In genomic region chr7:57344957-57345356, GRCh38 we compare ENCODE assay signal across 23 cellular contexts.
"Had no signal": no experiment of that assay in that cellular context is flagged by ENCODE, and none has a peak within 500 bp of the region (broad histone marks: within the 10 kb centered on the region; RNA-seq: fewer than 3 reads in every experiment).

No MANE protein-coding gene starts in this region.

- ATAC-seq: left colon; left lung; lower lobe of right lung; naive thymus-derived CD8-positive, alpha-beta T cell; pancreas; sciatic nerve; stimulated activated effector memory CD8-positive, alpha-beta T cell treated with anti-CD3 and anti-CD28 coated beads, Interleukin-12 subunit alpha, Interleukin-12 subunit beta, amount 100 ng/mL, for 72 hours; upper lobe of right lung had no signal

- H3K4me3 ChIP-seq: left lung, lower lobe of right lung, pancreas, prostate gland, spleen, suprapubic skin, thoracic aorta, tibial artery, upper lobe of right lung had no signal

- H3K9me3 ChIP-seq: lower lobe of right lung, pancreas, prostate gland, thoracic aorta had no signal

- H3K36me3 ChIP-seq: left lung, lower lobe of right lung, pancreas, prostate gland, spleen, suprapubic skin, thoracic aorta, tibial artery, upper lobe of right lung had no signal

- DNase-seq: hippocampal formation; kidney glomerular epithelial cell; left colon; left lung; lower lobe of right lung; mammary epithelial cell; mesenchymal stem cell; naive thymus-derived CD8-positive, alpha-beta T cell; nucleus accumbens; pancreas; posterior cingulate gyrus; small intestine; spleen; stimulated activated CD4-positive, alpha-beta T cell treated with anti-CD3 and anti-CD28 coated beads, Interleukin-4, amount 100 ng/mL, for 24 hours; stimulated activated naive CD4-positive, alpha-beta T cell; tibial artery; trophoblast cell; upper lobe of right lung had no signal

- H3K27me3 ChIP-seq: left lung, pancreas, spleen, suprapubic skin, tibial artery, upper lobe of right lung had no signal

- H3K27ac ChIP-seq: left lung, lower lobe of right lung, pancreas, prostate gland, spleen, suprapubic skin, thoracic aorta, tibial artery, upper lobe of right lung had no signal

- H3K4me1 ChIP-seq: left lung, lower lobe of right lung, pancreas, prostate gland, spleen, suprapubic skin, tibial artery, upper lobe of right lung had no signal
